21 cellular contexts compared by ENCODE assay signal in genomic region chr18:35481960-35482366, GRCh38. TPM values are rescaled to one million over a fixed set of nuclear protein-coding genes. Genes with fewer than 3 reads are reported as not detected.
DNase-seq lines count a peak whose midpoint lies in the region; ATAC-seq and TF ChIP-seq lines count a peak whose summit lies in the region.
"Had no signal": no experiment of that assay in that cellular context is flagged by ENCODE, and none has a peak within 500 bp of the region (broad histone marks: within the 10 kb centered on the region; RNA-seq: fewer than 3 reads in every experiment).

No MANE protein-coding gene starts in this region.

- H4K12ac ChIP-seq in trophoblast cell (ENCODE audit: low read depth, low read length), result no peak overlapping the region

- POLR2A ChIA-PET in WTC11 (lab: Charles Lee) (interaction anchor here (1.5 kb wide), 1 partner anchor 16 kb away, joined by 4 read pairs; the partner anchor contains the start of gene INO80C), GM10248 (lab: Yijun Ruan, JAX) (interaction anchor here (0.9 kb wide), 1 partner anchor 13 kb away, joined by 3 read pairs; no protein-coding TSS in a partner anchor)

- no peak overlapping the region for H2BK12ac ChIP-seq in trophoblast cell (ENCODE audit: low read length)

- no peak overlapping the region for H3K9ac ChIP-seq in Karpas-422 (ENCODE audit: low read length)
- H3K9ac ChIP-seq in trophoblast cell (ENCODE audit: low read length), result no peak overlapping the region

- H4K8ac ChIP-seq in trophoblast cell (ENCODE audit: low read depth, low read length), result no peak overlapping the region

- peak; percentile 37 for DNase-seq in Karpas-422
- DNase-seq in brain microvascular endothelial cell, result no peak
- peak; percentile 88 for DNase-seq in kidney tubule cell (ENCODE audit: low spot score)
- DNase-seq in trophoblast cell, result peak; percentile 38 to 87
- no peak for DNase-seq in WTC11 (ENCODE audit: low spot score)
- no peak for DNase-seq in GM10248 (ENCODE audit: extremely low spot score)
- DNase-seq in AG08395 (ENCODE audit: low spot score), result no peak
- DNase-seq: activated CD4-positive, alpha-beta T cell treated with anti-CD3 and anti-CD28 coated beads for 48 hours; activated naive CD8-positive, alpha-beta T cell treated with anti-CD3 and anti-CD28 coated beads for 36 hours; CD4-positive, alpha-beta T cell; DMS153; H7; KBM-7; left lung; NCI-H1694; NCI-H69; stimulated activated CD4-positive, alpha-beta T cell treated with anti-CD3 and anti-CD28 coated beads, Interleukin-4, amount 100 ng/mL, for 1 hour; stimulated activated naive CD4-positive, alpha-beta T cell treated with Interleukin-2 at 50 U/mL for 16 hours; SW 1271 had no signal

- no peaks in the 10 kb centered on the region for H3K9me3 ChIP-seq in Karpas-422 (ENCODE audit: low read length)
- H3K9me3 ChIP-seq in trophoblast cell (ENCODE audit: insufficient read depth, low read depth, low read length), result no peaks in the 10 kb centered on the region
- H3K9me3 ChIP-seq: left lung, prostate gland had no signal

- no peak overlapping the region for H2BK5ac ChIP-seq in trophoblast cell (ENCODE audit: low read depth, low read length, poor library complexity)

- no peak overlapping the region for H2BK120ac ChIP-seq in trophoblast cell (ENCODE audit: insufficient read depth, low read length, poor library complexity)

- H2AFZ ChIP-seq in Karpas-422 (ENCODE audit: low read length) (no peak overlapping the region), trophoblast cell (ENCODE audit: insufficient read depth, low read length, poor library complexity) (no peak overlapping the region)

- H3K36me3 Mint-ChIP-seq in WTC11, result peaks cover 11% of the 10 kb centered on the region

- H3K9me2 ChIP-seq in Karpas-422 (replicated peaks; ENCODE audit: insufficient read depth, low read length), result no peaks in the 10 kb centered on the region

- H3K27ac ChIP-seq in Karpas-422 (ENCODE audit: low read length) (peak overlapping the region; percentile 96), brain microvascular endothelial cell (peak overlapping the region; percentile 10), trophoblast cell (ENCODE audit: low read depth, low read length) (no peak overlapping the region)
- H3K27ac ChIP-seq: left lung, prostate gland had no signal

- no peak overlapping the region for H3K4me2 ChIP-seq in Karpas-422 (ENCODE audit: low read depth, low read length, poor library complexity, severe bottlenecking)
- H3K4me2 ChIP-seq in trophoblast cell (ENCODE audit: low read length), result no peak overlapping the region

- peaks cover 18% of the 10 kb centered on the region for H3K4me1 Mint-ChIP-seq in WTC11

- no peaks in the 10 kb centered on the region; the same call in 1 of the 2 replicates for H3K27me3 Mint-ChIP-seq in WTC11 (ENCODE audit: low read depth)
- H3K27me3 Mint-ChIP-seq: activated naive CD8-positive, alpha-beta T cell treated with anti-CD3 and anti-CD28 coated beads for 36 hours; CD4-positive, alpha-beta T cell had no signal

- H3K23ac ChIP-seq in trophoblast cell (ENCODE audit: low read length), result no peak overlapping the region

- no peak overlapping the region for H2AK5ac ChIP-seq in trophoblast cell (ENCODE audit: low read length)

- no peak for TF ChIP-seq CTCF in brain microvascular endothelial cell (IDR thresholded peaks at IDR 0.05; ENCODE audit: low read depth, low read length, missing control alignments)
- no peak for TF ChIP-seq CTCF in WTC11 (IDR thresholded peaks at IDR 0.05)
- no peak for TF ChIP-seq CTCF in GM10248 (IDR thresholded peaks at IDR 0.05; ENCODE audit: control extremely low read depth, extremely low read depth, low read depth, missing control alignments)

- H3K27me3 ChIP-seq in Karpas-422 (ENCODE audit: low read length) (no peaks in the 10 kb centered on the region), brain microvascular endothelial cell (replicated peaks) (no peaks in the 10 kb centered on the region), trophoblast cell (ENCODE audit: insufficient read depth, low read length) (no peaks in the 10 kb centered on the region)
- H3K27me3 ChIP-seq: left lung had no signal

- no peaks in the 10 kb centered on the region for H3K79me1 ChIP-seq in trophoblast cell (ENCODE audit: low read length)

- no peak overlapping the region for H3K27ac Mint-ChIP-seq in WTC11
- H3K27ac Mint-ChIP-seq: activated naive CD8-positive, alpha-beta T cell treated with anti-CD3 and anti-CD28 coated beads for 36 hours; CD4-positive, alpha-beta T cell had no signal

- no peak overlapping the region for H3K18ac ChIP-seq in trophoblast cell (ENCODE audit: low read length)

- H4K20me1 ChIP-seq in Karpas-422 (ENCODE audit: insufficient read depth, low read depth, low read length), result no peaks in the 10 kb centered on the region

- ATAC-seq in GM18868 (IDR thresholded peaks at IDR 0.05; ENCODE audit: unreplicated experiment), result no peak
- no peak for ATAC-seq in WTC11
- ATAC-seq: left lung had no signal

- H4K91ac ChIP-seq in trophoblast cell (ENCODE audit: low read depth, low read length), result no peak overlapping the region

- in situ Hi-C loops in brain microvascular endothelial cell (cut with HindIII; ENCODE audit: low pct_ligation_motif_present, low sequenced_read_pairs), result no loop called here

- H3K4me3 ChIP-seq in Karpas-422 (ENCODE audit: low read length) (no peak overlapping the region), brain microvascular endothelial cell (ENCODE audit: low read depth, low read length) (no peak overlapping the region), trophoblast cell (ENCODE audit: low read depth, low read length) (no peak overlapping the region)
- H3K4me3 ChIP-seq: left lung, prostate gland had no signal

- CTCF ChIA-PET in WTC11 (lab: Charles Lee), result no interaction called here
- CTCF ChIA-PET in GM10248 (lab: Yijun Ruan, JAX), result interaction anchor here (1.2 to 2.1 kb wide), 4 partner anchors 9 to 16 kb away, joined by 3 to 5 read pairs (median 4); partner anchors contain the start of gene INO80C

- no peak overlapping the region for H3K4ac ChIP-seq in trophoblast cell (ENCODE audit: low read depth, low read length)

- H3K4me1 ChIP-seq in Karpas-422 (ENCODE audit: low read length) (peaks cover 89% of the 10 kb centered on the region), trophoblast cell (ENCODE audit: control insufficient read depth in 1 of 2, insufficient read depth in 2 of 2, low read length in 2 of 2) (no peaks in the 10 kb centered on the region)
- H3K4me1 ChIP-seq: prostate gland had no signal

- H3K79me2 ChIP-seq in Karpas-422 (ENCODE audit: low read length) (peaks cover 100% of the 10 kb centered on the region), trophoblast cell (ENCODE audit: control insufficient read depth, insufficient read depth, low read length, poor library complexity) (no peaks in the 10 kb centered on the region)

- H3K14ac ChIP-seq in trophoblast cell (ENCODE audit: low read length), result no peak overlapping the region

- no peaks in the 10 kb centered on the region for H3K9me3 Mint-ChIP-seq in WTC11
- H3K9me3 Mint-ChIP-seq: activated naive CD8-positive, alpha-beta T cell treated with anti-CD3 and anti-CD28 coated beads for 36 hours; CD4-positive, alpha-beta T cell had no signal

- H3K4me3 Mint-ChIP-seq in WTC11, result no peak overlapping the region
- H3K4me3 Mint-ChIP-seq: activated naive CD8-positive, alpha-beta T cell treated with anti-CD3 and anti-CD28 coated beads for 36 hours; CD4-positive, alpha-beta T cell had no signal

- WGBS in trophoblast cell (ENCODE audit: extremely low coverage, insufficient coverage, insufficient read length), result no CpG with 5 or more reads among the region's 5 CpGs

- H3K36me3 ChIP-seq in Karpas-422 (ENCODE audit: insufficient read depth, low read length) (peaks cover 65% of the 10 kb centered on the region), brain microvascular endothelial cell (replicated peaks) (no peaks in the 10 kb centered on the region), trophoblast cell (ENCODE audit: control insufficient read depth in 1 of 2, insufficient read depth in 2 of 2, low read length in 2 of 2) (no peaks in the 10 kb centered on the region)
- H3K36me3 ChIP-seq: left lung, prostate gland had no signal

TF ChIP-seq in WTC11, 78 proteins besides CTCF, POLR2A, EP300 and RAD21 (continues in another document):
- no peak for TF ChIP-seq AR (CRISPR knock-in tag; IDR thresholded peaks at IDR 0.05)
- TF ChIP-seq GTF2I (CRISPR knock-in tag; conservative IDR thresholded peaks at IDR 0.05), result no peak

RNA-seq across cellular contexts. Expression of gene INO80C, which starts 15.8 kb away (rescaled TPM):
- 83.4 and 108 TPM in 2 replicates for total RNA-seq in Karpas-422 (2014; rRNA removed; shearing (Covaris generic); ENCODE audit: low replicate concordance)
- 23.4 and 24.5 TPM in 2 replicates for polyA plus RNA-seq in trophoblast cell (2013)
- total RNA-seq in WTC11 (2021), result 42.3 to 49.4 TPM (median 45.6 TPM) in 3 replicates

Comparison
In these comparisons a context has a peak if more than half of its experiments do, and no peak if none do; other contexts are left out.
1. DNase-seq: peak in Karpas-422 (single experiment), kidney tubule cell (single experiment) and trophoblast cell (2 of 2); none in brain microvascular endothelial cell (single experiment), WTC11 (single experiment), GM10248 (single experiment) and AG08395 (single experiment).